Comparison of ENCODE assay signal across 17 cellular contexts in the genomic region with DNA sequence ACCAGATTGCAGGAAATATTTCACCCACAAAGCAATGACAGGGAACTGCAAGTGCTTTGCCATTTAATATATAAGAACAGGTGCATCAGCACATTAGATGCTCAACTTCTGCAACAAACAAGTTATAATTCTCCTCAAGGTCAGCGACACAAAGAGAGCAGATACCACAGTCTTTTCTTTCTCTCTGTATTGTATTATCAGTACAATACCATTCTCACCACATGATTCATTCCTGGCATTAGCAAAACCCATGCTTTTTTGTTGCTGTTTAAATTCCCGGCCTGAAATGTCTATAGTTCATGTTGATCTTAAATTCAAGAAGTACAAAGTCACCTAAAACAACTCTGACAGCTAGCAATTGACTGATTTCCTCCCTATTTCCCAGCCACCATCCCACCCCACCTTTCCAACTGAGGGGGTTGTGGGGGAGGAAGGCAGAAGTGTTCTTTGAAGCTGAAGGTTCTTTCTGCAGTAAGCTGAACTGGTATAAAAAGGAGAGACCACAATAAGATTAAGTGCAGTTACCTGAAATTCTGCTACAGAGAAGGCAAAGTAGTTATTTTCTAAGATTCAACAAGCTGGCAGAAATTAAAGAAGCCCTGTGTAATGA.
"Had no signal": no experiment of that assay in that cellular context is flagged by ENCODE, and none has a peak within 500 bp of the region (broad histone marks: within the 10 kb centered on the region; RNA-seq: fewer than 3 reads in every experiment).

No MANE protein-coding gene starts in this region.

- H3K27me3 ChIP-seq: body of pancreas, esophagus squamous epithelium, ovary, sigmoid colon, stomach, testis, upper lobe of left lung had no signal

- DNase-seq: activated CD4-positive, alpha-beta T cell treated with anti-CD3 and anti-CD28 coated beads, Interleukin-2, amount 10 ng/mL, durations not matched to agents 7 days and 5 days; activated naive CD4-positive, alpha-beta T cell treated with anti-CD3 and anti-CD28 coated beads for 36 hours; body of pancreas; central memory CD4-positive, alpha-beta T cell; esophagus squamous epithelium; foreskin melanocyte; lower lobe of right lung; nephron progenitor cell; ovary; sigmoid colon; stimulated activated CD4-positive, alpha-beta T cell treated with anti-CD3 and anti-CD28 coated beads, Interleukin-1b, Interleukin-23, amount 100 ng/mL, for 48 hours; stomach; SW 1271; testis; upper lobe of left lung had no signal

- H3K27me3 Mint-ChIP-seq: activated CD4-positive, alpha-beta T cell treated with anti-CD3 and anti-CD28 coated beads, Interleukin-2, amount 10 ng/mL, durations not matched to agents 7 days and 5 days had no signal

- H3K9me3 Mint-ChIP-seq: activated naive CD4-positive, alpha-beta T cell treated with anti-CD3 and anti-CD28 coated beads for 36 hours; nephron progenitor cell; T-helper 2 cell treated with Interferon-gamma antibody and Interleukin-4, amounts not matched to agents 5 μg/mL and 100 μg/mL, for 36 hours had no signal

- H3K4me1 ChIP-seq: body of pancreas, esophagus squamous epithelium, sigmoid colon, stomach, testis had no signal

- H3K9me3 ChIP-seq: body of pancreas, esophagus squamous epithelium, lower lobe of right lung, ovary, sigmoid colon, stomach, testis, upper lobe of left lung had no signal

- ATAC-seq: body of pancreas, lower lobe of right lung had no signal

- H3K36me3 ChIP-seq: esophagus squamous epithelium, ovary, sigmoid colon had no signal

- H3K4me1 Mint-ChIP-seq: activated CD4-positive, alpha-beta T cell treated with anti-CD3 and anti-CD28 coated beads, Interleukin-2, amount 10 ng/mL, durations not matched to agents 7 days and 5 days had no signal

- H3K4me3 ChIP-seq: body of pancreas, coronary artery, esophagus squamous epithelium, lower lobe of right lung, ovary, sigmoid colon, stomach, testis, upper lobe of left lung had no signal

- H3K27ac Mint-ChIP-seq: activated CD4-positive, alpha-beta T cell treated with anti-CD3 and anti-CD28 coated beads, Interleukin-2, amount 10 ng/mL, durations not matched to agents 7 days and 5 days; activated naive CD4-positive, alpha-beta T cell treated with anti-CD3 and anti-CD28 coated beads for 36 hours; nephron progenitor cell; T-helper 2 cell treated with Interferon-gamma antibody and Interleukin-4, amounts not matched to agents 5 μg/mL and 100 μg/mL, for 36 hours had no signal

- H3K4me3 Mint-ChIP-seq: activated CD4-positive, alpha-beta T cell treated with anti-CD3 and anti-CD28 coated beads, Interleukin-2, amount 10 ng/mL, durations not matched to agents 7 days and 5 days; activated naive CD4-positive, alpha-beta T cell treated with anti-CD3 and anti-CD28 coated beads for 36 hours; nephron progenitor cell; T-helper 2 cell treated with Interferon-gamma antibody and Interleukin-4, amounts not matched to agents 5 μg/mL and 100 μg/mL, for 36 hours had no signal
